37 cellular contexts compared by ENCODE assay signal in the genomic region with DNA sequence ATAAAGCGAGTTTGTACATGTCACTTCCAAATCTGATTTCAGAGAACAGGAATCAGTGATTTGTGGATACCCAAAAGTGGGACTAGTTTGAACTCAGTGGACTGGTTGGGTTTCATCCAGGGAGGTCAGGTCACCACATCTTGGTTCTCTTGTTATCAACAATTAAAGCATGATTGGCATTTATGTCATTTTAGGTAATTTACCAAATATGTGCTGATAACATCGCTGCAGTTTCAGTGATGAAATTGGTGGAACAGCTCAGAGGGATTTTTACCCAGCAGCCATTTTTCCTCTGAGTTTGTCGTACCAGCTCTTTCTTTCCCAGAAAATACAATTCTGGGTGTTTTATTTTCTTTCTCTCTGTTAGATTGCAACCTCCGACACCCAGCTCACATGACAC.
"Had no signal": no experiment of that assay in that cellular context is flagged by ENCODE, and none has a peak within 500 bp of the region (broad histone marks: within the 10 kb centered on the region; RNA-seq: fewer than 3 reads in every experiment).

No MANE protein-coding gene starts in this region.

- H3K36me3 Mint-ChIP-seq: activated naive CD4-positive, alpha-beta T cell treated with anti-CD3 and anti-CD28 coated beads, Interleukin-2, amount 10 ng/mL, durations not matched to agents 7 days and 5 days; activated naive CD4-positive, alpha-beta T cell treated with anti-CD3 and anti-CD28 coated beads, Interleukin-2, amount 50 U/mL, for 24 hours; activated naive CD4-positive, alpha-beta T cell treated with anti-CD3 and anti-CD28 coated beads, Interleukin-2, amount 50 U/mL, for 72 hours; activated naive CD8-positive, alpha-beta T cell; activated naive CD8-positive, alpha-beta T cell treated with anti-CD3 and anti-CD28 coated beads for 36 hours; activated naive CD8-positive, alpha-beta T cell treated with anti-CD3 and anti-CD28 coated beads, Interleukin-2, amount 10 ng/mL, durations not matched to agents 7 days and 5 days; brain had no signal

- H3K27ac ChIP-seq: adrenal gland, ascending aorta, body of pancreas, brain microvascular endothelial cell, breast epithelium, cardiac muscle cell had no signal

- H3K9me3 Mint-ChIP-seq: activated naive CD4-positive, alpha-beta T cell treated with anti-CD3 and anti-CD28 coated beads for 36 hours; activated naive CD4-positive, alpha-beta T cell treated with anti-CD3 and anti-CD28 coated beads, Interleukin-2, amount 10 ng/mL, durations not matched to agents 7 days and 5 days; activated naive CD4-positive, alpha-beta T cell treated with anti-CD3 and anti-CD28 coated beads, Interleukin-2, amount 50 U/mL, for 24 hours; activated naive CD4-positive, alpha-beta T cell treated with anti-CD3 and anti-CD28 coated beads, Interleukin-2, amount 50 U/mL, for 72 hours; activated naive CD8-positive, alpha-beta T cell treated with anti-CD3 and anti-CD28 coated beads for 36 hours; activated naive CD8-positive, alpha-beta T cell treated with anti-CD3 and anti-CD28 coated beads, Interleukin-2, amount 10 ng/mL, durations not matched to agents 7 days and 5 days; activated naive CD8-positive, alpha-beta T cell treated with anti-CD3 and anti-CD28 coated beads, Interleukin-2, amount 50 U/mL, for 24 hours; activated T-cell treated with anti-CD3 and anti-CD28 coated beads, Interleukin-2, amount 50 U/mL, for 24 hours; activated T-cell treated with anti-CD3 and anti-CD28 coated beads, Interleukin-2, amount 50 U/mL, for 4 hours; activated T-cell treated with anti-CD3 and anti-CD28 coated beads, Interleukin-2, amount 50 U/mL, for 72 hours; activated T-helper 1 cell treated with anti-CD3 and anti-CD28 coated beads, Interleukin-12 subunit alpha, Interleukin-12 subunit beta, Interleukin-2, Interleukin-4 antibody, amounts not matched to agents 30 ng/mL and 10 ng/mL and 1 ng/mL, durations not matched to agents 14 hours and 24 hours and 36 hours; activated T-helper 17 cell treated with anti-CD3 and anti-CD28 coated beads, Interleukin-2, amount 50 U/mL, for 72 hours; activated T-helper 2 cell treated with anti-CD3 and anti-CD28 coated beads, Interferon-gamma antibody, Interleukin-2, Interleukin-4, amounts not matched to agents 10 μg/mL and 5 μg/mL and 100 μg/mL, durations not matched to agents 14 hours and 24 hours and 36 hours; brain; central memory CD8-positive, alpha-beta T cell had no signal

- H3K27ac Mint-ChIP-seq: activated naive CD4-positive, alpha-beta T cell treated with anti-CD3 and anti-CD28 coated beads for 36 hours; activated naive CD4-positive, alpha-beta T cell treated with anti-CD3 and anti-CD28 coated beads, Interleukin-2, amount 10 ng/mL, durations not matched to agents 7 days and 5 days; activated naive CD4-positive, alpha-beta T cell treated with anti-CD3 and anti-CD28 coated beads, Interleukin-2, amount 50 U/mL, for 24 hours; activated naive CD4-positive, alpha-beta T cell treated with anti-CD3 and anti-CD28 coated beads, Interleukin-2, amount 50 U/mL, for 72 hours; activated naive CD8-positive, alpha-beta T cell; activated naive CD8-positive, alpha-beta T cell treated with anti-CD3 and anti-CD28 coated beads for 36 hours; activated naive CD8-positive, alpha-beta T cell treated with anti-CD3 and anti-CD28 coated beads, Interleukin-2, amount 10 ng/mL, durations not matched to agents 7 days and 5 days; activated naive CD8-positive, alpha-beta T cell treated with anti-CD3 and anti-CD28 coated beads, Interleukin-2, amount 50 U/mL, for 24 hours; activated T-cell treated with anti-CD3 and anti-CD28 coated beads, Interleukin-2, amount 50 U/mL, for 24 hours; activated T-cell treated with anti-CD3 and anti-CD28 coated beads, Interleukin-2, amount 50 U/mL, for 72 hours; activated T-helper 1 cell treated with anti-CD3 and anti-CD28 coated beads, Interleukin-12 subunit alpha, Interleukin-12 subunit beta, Interleukin-2, Interleukin-4 antibody, amounts not matched to agents 30 ng/mL and 10 ng/mL and 1 ng/mL, durations not matched to agents 14 hours and 24 hours and 36 hours; activated T-helper 17 cell treated with anti-CD3 and anti-CD28 coated beads, Interleukin-2, amount 50 U/mL, for 72 hours; activated T-helper 2 cell treated with anti-CD3 and anti-CD28 coated beads, Interferon-gamma antibody, Interleukin-2, Interleukin-4, amounts not matched to agents 10 μg/mL and 5 μg/mL and 100 μg/mL, durations not matched to agents 14 hours and 24 hours and 36 hours; brain had no signal

- H3K9me3 ChIP-seq: adrenal gland, ascending aorta, body of pancreas, breast epithelium had no signal

- DNase-seq: activated effector memory CD4-positive, alpha-beta T cell treated with Interleukin-2 at 50 U/mL for 16 hours; activated gamma-delta T cell; activated gamma-delta T cell treated with Interleukin-2 at 50 U/mL for 16 hours; activated naive CD4-positive, alpha-beta T cell; activated naive CD4-positive, alpha-beta T cell treated with anti-CD3 and anti-CD28 coated beads for 36 hours; activated naive CD4-positive, alpha-beta T cell treated with anti-CD3 and anti-CD28 coated beads, Interleukin-2, amount 10 ng/mL, durations not matched to agents 7 days and 5 days; activated naive CD4-positive, alpha-beta T cell treated with anti-CD3 and anti-CD28 coated beads, Interleukin-2, amount 50 U/mL, for 16 hours; activated naive CD4-positive, alpha-beta T cell treated with Interleukin-2 at 50 U/mL for 16 hours; activated naive CD8-positive, alpha-beta T cell treated with anti-CD3 and anti-CD28 coated beads for 36 hours; activated naive CD8-positive, alpha-beta T cell treated with anti-CD3 and anti-CD28 coated beads, Interleukin-2, amount 10 ng/mL, durations not matched to agents 7 days and 5 days; activated naive CD8-positive, alpha-beta T cell treated with anti-CD3 and anti-CD28 coated beads, Interleukin-2, amount 50 U/mL, for 24 hours; activated T-cell treated with anti-CD3 and anti-CD28 coated beads, Interleukin-2, amount 50 U/mL, for 1 hour; activated T-cell treated with anti-CD3 and anti-CD28 coated beads, Interleukin-2, amount 50 U/mL, for 24 hours; activated T-cell treated with anti-CD3 and anti-CD28 coated beads, Interleukin-2, amount 50 U/mL, for 4 hours; activated T-cell treated with anti-CD3 and anti-CD28 coated beads, Interleukin-2, amount 50 U/mL, for 48 hours; activated T-cell treated with anti-CD3 and anti-CD28 coated beads, Interleukin-2, amount 50 U/mL, for 72 hours; amniotic stem cell; amygdala; anterior cingulate cortex; aorta; body of pancreas; brain microvascular endothelial cell; caudate nucleus; central memory CD4-positive, alpha-beta T cell; cerebellar nuclear complex had no signal

- H3K4me1 ChIP-seq: adrenal gland, ascending aorta, body of pancreas, breast epithelium had no signal

- H3K4me3 ChIP-seq: adrenal gland, ascending aorta, body of pancreas, breast epithelium, cardiac muscle cell had no signal

- H3K27me3 ChIP-seq: adrenal gland, ascending aorta, body of pancreas, brain microvascular endothelial cell had no signal

- H3K36me3 ChIP-seq: adrenal gland, ascending aorta, brain microvascular endothelial cell, breast epithelium, cardiac muscle cell had no signal

- ATAC-seq: activated naive CD4-positive, alpha-beta T cell treated with anti-CD3 and anti-CD28 coated beads, Interleukin-2, amount 50 U/mL, for 72 hours; activated naive CD8-positive, alpha-beta T cell treated with anti-CD3 and anti-CD28 coated beads, Interleukin-2, amount 50 U/mL, for 24 hours; activated T-cell treated with anti-CD3 and anti-CD28 coated beads, Interleukin-2, amount 50 U/mL, for 4 hours; activated T-cell treated with anti-CD3 and anti-CD28 coated beads, Interleukin-2, amount 50 U/mL, for 72 hours; activated T-helper 17 cell treated with anti-CD3 and anti-CD28 coated beads, Interleukin-2, amount 50 U/mL, for 72 hours; body of pancreas had no signal

- H3K4me3 Mint-ChIP-seq: activated naive CD4-positive, alpha-beta T cell treated with anti-CD3 and anti-CD28 coated beads for 36 hours; activated naive CD4-positive, alpha-beta T cell treated with anti-CD3 and anti-CD28 coated beads, Interleukin-2, amount 10 ng/mL, durations not matched to agents 7 days and 5 days; activated naive CD4-positive, alpha-beta T cell treated with anti-CD3 and anti-CD28 coated beads, Interleukin-2, amount 50 U/mL, for 24 hours; activated naive CD8-positive, alpha-beta T cell; activated naive CD8-positive, alpha-beta T cell treated with anti-CD3 and anti-CD28 coated beads for 36 hours; activated naive CD8-positive, alpha-beta T cell treated with anti-CD3 and anti-CD28 coated beads, Interleukin-2, amount 10 ng/mL, durations not matched to agents 7 days and 5 days; activated naive CD8-positive, alpha-beta T cell treated with anti-CD3 and anti-CD28 coated beads, Interleukin-2, amount 50 U/mL, for 24 hours; activated T-cell treated with anti-CD3 and anti-CD28 coated beads, Interleukin-2, amount 50 U/mL, for 24 hours; activated T-cell treated with anti-CD3 and anti-CD28 coated beads, Interleukin-2, amount 50 U/mL, for 4 hours; activated T-cell treated with anti-CD3 and anti-CD28 coated beads, Interleukin-2, amount 50 U/mL, for 72 hours; activated T-helper 1 cell treated with anti-CD3 and anti-CD28 coated beads, Interleukin-12 subunit alpha, Interleukin-12 subunit beta, Interleukin-2, Interleukin-4 antibody, amounts not matched to agents 30 ng/mL and 10 ng/mL and 1 ng/mL, durations not matched to agents 14 hours and 24 hours and 36 hours; activated T-helper 17 cell treated with anti-CD3 and anti-CD28 coated beads, Interleukin-2, amount 50 U/mL, for 72 hours; brain; central memory CD8-positive, alpha-beta T cell had no signal

- H3K4me1 Mint-ChIP-seq: activated naive CD4-positive, alpha-beta T cell treated with anti-CD3 and anti-CD28 coated beads, Interleukin-2, amount 10 ng/mL, durations not matched to agents 7 days and 5 days; activated naive CD4-positive, alpha-beta T cell treated with anti-CD3 and anti-CD28 coated beads, Interleukin-2, amount 50 U/mL, for 24 hours; activated naive CD8-positive, alpha-beta T cell treated with anti-CD3 and anti-CD28 coated beads for 36 hours; activated naive CD8-positive, alpha-beta T cell treated with anti-CD3 and anti-CD28 coated beads, Interleukin-2, amount 10 ng/mL, durations not matched to agents 7 days and 5 days; activated naive CD8-positive, alpha-beta T cell treated with anti-CD3 and anti-CD28 coated beads, Interleukin-2, amount 50 U/mL, for 24 hours; activated T-helper 17 cell treated with anti-CD3 and anti-CD28 coated beads, Interleukin-2, amount 50 U/mL, for 72 hours; central memory CD8-positive, alpha-beta T cell had no signal
